2 cellular contexts compared by ENCODE assay signal in the genomic region with DNA sequence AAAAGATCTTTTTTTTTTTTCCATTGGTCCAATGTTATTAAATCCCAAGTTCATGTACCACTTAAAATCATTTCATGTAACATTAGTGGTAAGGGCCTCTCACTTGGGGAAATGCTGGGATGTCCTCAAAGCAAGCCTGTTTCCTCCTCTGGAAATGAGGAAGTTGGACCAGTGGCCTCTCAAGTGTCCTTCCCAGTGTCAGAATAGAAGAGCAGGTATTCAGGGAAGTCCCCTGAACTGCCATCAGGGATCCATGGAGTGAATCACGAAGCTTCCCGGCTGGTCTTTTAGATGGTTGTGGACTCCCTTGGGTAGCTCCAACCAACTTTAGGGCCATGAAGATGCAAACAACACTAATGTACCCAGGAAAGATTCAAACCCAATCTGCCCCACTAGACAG.
TF ChIP-seq lines count a peak whose summit lies in the region.

No MANE protein-coding gene starts in this region.

TF ChIP-seq in IMR-90, 13 proteins besides CTCF, POLR2A, EP300 and RAD21:
- TF ChIP-seq CEBPB (IDR thresholded peaks at IDR 0.05; ENCODE audit: low read depth, low read length) (no peak), MAFK (IDR thresholded peaks at IDR 0.05; ENCODE audit: low read depth, low read length) (no peak), NFE2L2 (IDR thresholded peaks at IDR 0.05; ENCODE audit: low read depth, low read length) (no peak), BHLHE40 (IDR thresholded peaks at IDR 0.05; ENCODE audit: low read depth, low read length) (no peak)
TF ChIP-seq in IMR-90: peak in this region for 0.

TF ChIP-seq in K562, 482 proteins besides CTCF, POLR2A, EP300 and RAD21:
- TF ChIP-seq, protein P1, sequence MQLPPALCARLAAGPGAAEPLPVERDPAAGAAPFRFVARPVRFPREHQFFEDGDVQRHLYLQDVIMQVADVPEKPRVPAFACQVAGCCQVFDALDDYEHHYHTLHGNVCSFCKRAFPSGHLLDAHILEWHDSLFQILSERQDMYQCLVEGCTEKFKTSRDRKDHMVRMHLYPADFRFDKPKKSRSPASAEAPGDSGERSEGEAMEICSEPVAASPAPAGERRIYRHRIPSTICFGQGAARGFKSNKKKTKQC (CRISPR knock-in tag; IDR thresholded peaks at IDR 0.05) = no peak
- TF ChIP-seq SPI1 (IDR thresholded peaks at IDR 0.05; ENCODE audit: borderline replicate concordance, low read depth, low read length) = peak; percentile 65; the same call in 1 of the 2 replicates
- TF ChIP-seq SRSF1 (IDR thresholded peaks at IDR 0.05; ENCODE audit: low read depth, low read length) = no peak
